In the genomic region with DNA sequence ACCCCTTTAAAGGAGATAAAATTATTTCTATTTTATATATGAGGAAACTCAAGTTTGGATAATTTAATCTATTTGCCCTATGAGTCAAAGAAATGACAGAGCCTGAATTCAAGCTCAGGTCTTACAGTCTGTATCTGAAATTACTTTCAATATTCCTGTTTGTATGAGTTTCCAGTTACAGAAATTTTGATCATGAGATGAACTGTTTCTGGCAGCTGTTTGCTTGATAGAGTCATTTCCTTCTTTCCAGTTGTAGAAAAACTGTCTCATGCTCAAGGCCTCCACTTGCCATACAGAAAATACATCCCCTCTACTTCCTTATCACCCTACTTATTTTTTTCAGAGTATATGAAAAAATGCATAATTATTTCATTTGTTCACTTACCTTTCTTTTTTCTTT, we compare ENCODE assay signal across 14 cellular contexts.
DNase-seq lines count a peak whose midpoint lies in the region; ATAC-seq, FAIRE-seq and TF ChIP-seq lines count a peak whose summit lies in the region.
"Had no signal": no experiment of that assay in that cellular context is flagged by ENCODE, and none has a peak within 500 bp of the region (broad histone marks: within the 10 kb centered on the region; RNA-seq: fewer than 3 reads in every experiment).

No MANE protein-coding gene starts in this region.

- H3K36me3 ChIP-seq in SK-N-SH (replicated peaks in 1 of 2; ENCODE audit: control insufficient read depth in 1 of 2, insufficient read depth in 2 of 2, low read length in 1 of 2) (no peaks in the 10 kb centered on the region), endothelial cell of umbilical vein (ENCODE audit: control insufficient read depth in 2 of 2, extremely low read depth in 1 of 2, insufficient read depth in 2 of 2, low read length in 2 of 2) (no peaks in the 10 kb centered on the region), skeletal muscle satellite cell (ENCODE audit: insufficient read depth, low read length) (no peaks in the 10 kb centered on the region)
- H3K36me3 ChIP-seq: HAP-1, uterus had no signal

- no peak for ATAC-seq in HG03175 (IDR thresholded peaks at IDR 0.05; ENCODE audit: unreplicated experiment)

- H3K9ac ChIP-seq in SK-N-SH: peak overlapping the region; percentile 15; the same call in 1 of the 2 replicates
- H3K9ac ChIP-seq in endothelial cell of umbilical vein (replicated peaks; ENCODE audit: extremely low read depth, insufficient read depth, low read length): peak overlapping the region; percentile 9
- H3K9ac ChIP-seq in skeletal muscle satellite cell (ENCODE audit: low read depth, low read length): no peak overlapping the region

- dilution Hi-C loops in endothelial cell of umbilical vein (cut with MboI; ENCODE audit: extremely low pct_ligation_motif_present, low sequenced_read_pairs): no loop called here

- H3F3A ChIP-seq in SK-N-SH (replicated peaks; ENCODE audit: insufficient read depth): peaks cover 16% of the 10 kb centered on the region

- POLR2A ChIA-PET in SK-N-SH (lab: Yijun Ruan, JAX) (no interaction called here), endothelial cell of umbilical vein (lab: Charles Lee) (no interaction called here)

- no peak overlapping the region for H3K4me3 ChIP-seq in SK-N-SH (ENCODE audit: low read depth in 2 of 2, low read length in 1 of 2)
- H3K4me3 ChIP-seq in endothelial cell of umbilical vein (replicated peaks in 1 of 3; ENCODE audit: insufficient read depth in 1 of 3, low read depth in 1 of 3, low read length in 3 of 3): no peak overlapping the region
- no peak overlapping the region for H3K4me3 ChIP-seq in skeletal muscle satellite cell (ENCODE audit: low read length)
- H3K4me3 ChIP-seq: HAP-1, uterus had no signal

- H3K27ac Mint-ChIP-seq in activated CD4-positive, alpha-beta T cell treated with anti-CD3 and anti-CD28 coated beads, Interleukin-2, amount 10 ng/mL, durations not matched to agents 24 days and 14 days: peak overlapping the region; percentile 1

- H3K27me3 ChIP-seq in SK-N-SH (ENCODE audit: insufficient read depth) (no peaks in the 10 kb centered on the region), endothelial cell of umbilical vein (ENCODE audit: control insufficient read depth in 2 of 2, insufficient read depth in 2 of 2, low read length in 2 of 2) (no peaks in the 10 kb centered on the region), skeletal muscle satellite cell (ENCODE audit: control insufficient read depth, insufficient read depth, low read length) (no peaks in the 10 kb centered on the region)
- H3K27me3 ChIP-seq: uterus had no signal

- H3K9me1 ChIP-seq in endothelial cell of umbilical vein (replicated peaks; ENCODE audit: control insufficient read depth, extremely low read depth, insufficient read depth, low read length): no peaks in the 10 kb centered on the region

- no peak overlapping the region for H3K4me3 Mint-ChIP-seq in activated CD4-positive, alpha-beta T cell treated with anti-CD3 and anti-CD28 coated beads, Interleukin-2, amount 10 ng/mL, durations not matched to agents 24 days and 14 days

- FAIRE-seq in endothelial cell of umbilical vein (lab: Jason Lieb, UNC): peak; percentile 62

- no peak for DNase-seq in activated CD4-positive, alpha-beta T cell treated with anti-CD3 and anti-CD28 coated beads, Interleukin-2, amount 10 ng/mL, durations not matched to agents 24 days and 14 days
- no peak for DNase-seq in activated CD4-positive, alpha-beta T cell treated with anti-CD3 and anti-CD28 coated beads for 48 hours
- no peak for DNase-seq in SK-N-SH
- peak; percentile 76 for DNase-seq in endothelial cell of umbilical vein (ENCODE audit: low read depth, low spot score)
- no peak for DNase-seq in stimulated activated CD4-positive, alpha-beta T cell treated with anti-CD3 and anti-CD28 coated beads, Interleukin-4, amount 100 ng/mL, for 24 hours
- DNase-seq in T1000 (lab: John Stamatoyannopoulos, UW): no peak
- DNase-seq: activated effector memory CD4-positive, alpha-beta T cell treated with Interleukin-2 at 50 U/mL for 16 hours; DND-41; NCI-H510A treated with DMSO at 0.1 percent for 48 hours; uterus had no signal

- TF ChIP-seq RAD21 in SK-N-SH (IDR thresholded peaks at IDR 0.05; ENCODE audit: low read length): no peak

- no TSS peak for BruUV-seq in endothelial cell of umbilical vein (replicated peaks; lab: Mats Ljungman, UMichigan)

- H3K4me2 ChIP-seq in SK-N-SH (no peak overlapping the region), endothelial cell of umbilical vein (ENCODE audit: insufficient read depth, low read length) (peak overlapping the region; percentile 17), skeletal muscle satellite cell (ENCODE audit: low read length) (peak overlapping the region; percentile 17)

- H4K20me1 ChIP-seq in SK-N-SH (ENCODE audit: insufficient read depth): no peaks in the 10 kb centered on the region
- no peaks in the 10 kb centered on the region for H4K20me1 ChIP-seq in endothelial cell of umbilical vein (replicated peaks; ENCODE audit: control insufficient read depth, extremely low read depth, insufficient read depth, low read length)

- peaks cover 0 to 15% of the 10 kb centered on the region in 2 experiments; a peak in 2 of 4 replicates for H3K4me1 ChIP-seq in SK-N-SH (ENCODE audit: control insufficient read depth in 1 of 2, insufficient read depth in 2 of 2, low read depth in 1 of 2, low read length in 1 of 2)
- peaks cover 8% of the 10 kb centered on the region for H3K4me1 ChIP-seq in endothelial cell of umbilical vein (ENCODE audit: control insufficient read depth, extremely low read depth, insufficient read depth, low read length)
- H3K4me1 ChIP-seq in skeletal muscle satellite cell (ENCODE audit: control insufficient read depth, insufficient read depth, low read length): peaks cover 13% of the 10 kb centered on the region
- H3K4me1 ChIP-seq: HAP-1, uterus had no signal

- no peaks in the 10 kb centered on the region for H3K9me3 ChIP-seq in SK-N-SH
- H3K9me3 ChIP-seq in endothelial cell of umbilical vein (replicated peaks; ENCODE audit: control insufficient read depth, insufficient read depth, low read length): no peaks in the 10 kb centered on the region
- H3K9me3 ChIP-seq in skeletal muscle satellite cell (replicated peaks; ENCODE audit: low read length): no peaks in the 10 kb centered on the region
- H3K9me3 ChIP-seq: HAP-1, uterus had no signal

- no peaks in the 10 kb centered on the region for H3K9me3 Mint-ChIP-seq in activated CD4-positive, alpha-beta T cell treated with anti-CD3 and anti-CD28 coated beads, Interleukin-2, amount 10 ng/mL, durations not matched to agents 24 days and 14 days

- H3K79me2 ChIP-seq in SK-N-SH (ENCODE audit: insufficient read depth) (no peaks in the 10 kb centered on the region), endothelial cell of umbilical vein (ENCODE audit: control insufficient read depth, insufficient read depth, low read length) (no peaks in the 10 kb centered on the region)

- no peaks in the 10 kb centered on the region for H3K9me2 ChIP-seq in SK-N-SH

- CTCF ChIA-PET in SK-N-SH (lab: Yijun Ruan, JAX) (interaction anchor here (0.8 kb wide), 1 partner anchor 443 kb away, joined by 4 read pairs; no protein-coding TSS in a partner anchor), endothelial cell of umbilical vein (lab: Charles Lee) (interaction anchor here (1.1 to 3.3 kb wide), 2 partner anchors 14 to 25 kb away, joined by 3 to 8 read pairs; no protein-coding TSS in a partner anchor)

- TF ChIP-seq POLR2A in endothelial cell of umbilical vein (IDR thresholded peaks at IDR 0.05; ENCODE audit: low read depth, low read length): no peak

- peaks cover 62% of the 10 kb centered on the region for H3K36me3 Mint-ChIP-seq in activated CD4-positive, alpha-beta T cell treated with anti-CD3 and anti-CD28 coated beads, Interleukin-2, amount 10 ng/mL, durations not matched to agents 24 days and 14 days (ENCODE audit: low read depth)

- H3K27me3 Mint-ChIP-seq in activated CD4-positive, alpha-beta T cell treated with anti-CD3 and anti-CD28 coated beads, Interleukin-2, amount 10 ng/mL, durations not matched to agents 24 days and 14 days: no peaks in the 10 kb centered on the region

- peaks cover 35% of the 10 kb centered on the region for H3K4me1 Mint-ChIP-seq in activated CD4-positive, alpha-beta T cell treated with anti-CD3 and anti-CD28 coated beads, Interleukin-2, amount 10 ng/mL, durations not matched to agents 24 days and 14 days

- no peak for TF ChIP-seq EP300 in SK-N-SH (IDR thresholded peaks at IDR 0.05; ENCODE audit: borderline replicate concordance in 1 of 2, low read depth in 1 of 2, low read length in 1 of 2)

- H3K27ac ChIP-seq in SK-N-SH (ENCODE audit: low read depth in 2 of 2, low read length in 1 of 2) (peak overlapping the region in 1 of 2 experiments; percentile 75; a peak in 3 of 4 replicates), endothelial cell of umbilical vein (ENCODE audit: insufficient read depth, low read depth, low read length) (no peak overlapping the region)
- H3K27ac ChIP-seq: uterus, VCaP had no signal

- intact Hi-C loops in activated CD4-positive, alpha-beta T cell treated with anti-CD3 and anti-CD28 coated beads, Interleukin-2, amount 10 ng/mL, durations not matched to agents 24 days and 14 days (cut with micrococcal nuclease): loop anchor here (1.0 kb wide), 2 partner anchors 8 kb away; no protein-coding TSS in a partner anchor
- intact Hi-C loops in endothelial cell of umbilical vein (cut with micrococcal nuclease): no loop called here

- TF ChIP-seq CTCF in SK-N-SH (IDR thresholded peaks at IDR 0.05) (no peak), endothelial cell of umbilical vein (IDR thresholded peaks at IDR 0.05; ENCODE audit: extremely low read depth in 1 of 2, insufficient read depth in 1 of 2, low read depth in 1 of 2, low read length in 2 of 2) (no peak)

- H2AFZ ChIP-seq in SK-N-SH (ENCODE audit: low read depth) (peak overlapping the region; percentile 64), endothelial cell of umbilical vein (ENCODE audit: low read depth, low read length) (no peak overlapping the region)

TF ChIP-seq in SK-N-SH, 30 proteins besides CTCF, POLR2A, EP300 and RAD21 (continues in another document):
- no peak for TF ChIP-seq TAF1 (IDR thresholded peaks at IDR 0.05; ENCODE audit: borderline replicate concordance, low read depth, low read length)
- no peak for TF ChIP-seq CHD2 (IDR thresholded peaks at IDR 0.05; ENCODE audit: low read length, partially characterized antibody)
- no peak for TF ChIP-seq SMC3 (IDR thresholded peaks at IDR 0.05; ENCODE audit: low read depth, low read length)
- TF ChIP-seq FOSL2 (IDR thresholded peaks at IDR 0.05; ENCODE audit: borderline replicate concordance, low read depth): peak; percentile 30; the same call in 1 of the 2 replicates
- TF ChIP-seq ELF1 (IDR thresholded peaks at IDR 0.05): no peak

TF ChIP-seq in endothelial cell of umbilical vein, 7 proteins besides CTCF, POLR2A, EP300 and RAD21 (continues in another document):
- TF ChIP-seq FOS (IDR thresholded peaks at IDR 0.05; ENCODE audit: borderline replicate concordance, insufficient read depth, low read length) (peak; percentile 51), GATA2 (IDR thresholded peaks at IDR 0.05; ENCODE audit: insufficient read depth, insufficient read length, low read depth, low read length) (peak; percentile 22), POLR2AphosphoS5 (IDR thresholded peaks at IDR 0.05; ENCODE audit: insufficient read depth, low read depth, low read length) (no peak), EZH2 (IDR thresholded peaks at IDR 0.05; ENCODE audit: borderline replicate concordance, low read depth, low read length, severe bottlenecking) (no peak), JUN (IDR thresholded peaks at IDR 0.05; ENCODE audit: borderline replicate concordance, insufficient read depth, insufficient read length, low read depth) (peak; percentile 54)
